In the genomic region with DNA sequence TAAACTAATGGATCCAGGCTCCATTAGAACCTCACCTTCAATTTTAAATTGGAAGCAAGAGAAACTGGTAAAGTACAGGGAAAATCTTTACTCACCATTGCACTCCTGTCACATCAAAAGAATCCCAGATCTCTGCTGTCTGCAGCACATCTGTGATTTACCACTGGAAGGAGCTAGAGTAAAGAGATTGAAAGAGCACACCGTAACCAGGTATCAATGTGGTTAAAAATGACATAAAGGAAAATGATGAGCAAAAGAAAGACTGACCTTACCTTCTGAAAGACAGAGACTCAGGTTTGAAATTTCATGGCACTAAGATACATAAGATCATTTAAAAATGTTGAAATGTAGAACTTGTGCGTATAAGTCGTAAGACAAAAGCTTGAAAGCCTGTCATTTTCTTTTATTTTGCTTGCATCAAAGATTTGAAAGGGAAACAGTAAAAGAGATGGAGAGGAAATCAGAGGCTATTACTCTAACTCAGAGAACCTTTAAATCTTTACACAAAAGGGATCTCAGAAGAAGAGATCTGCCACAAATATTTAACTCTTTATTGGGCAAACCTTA, we compare ENCODE assay signal across 12 cellular contexts.
DNase-seq lines count a peak whose midpoint lies in the region; ATAC-seq, FAIRE-seq and TF ChIP-seq lines count a peak whose summit lies in the region.
"Had no signal": no experiment of that assay in that cellular context is flagged by ENCODE, and none has a peak within 500 bp of the region (broad histone marks: within the 10 kb centered on the region; RNA-seq: fewer than 3 reads in every experiment).

No MANE protein-coding gene starts in this region.

- no peaks in the 10 kb centered on the region for H3K79me1 ChIP-seq in trophoblast cell (ENCODE audit: low read length)

- no peak overlapping the region for H3K4me2 ChIP-seq in trophoblast cell (ENCODE audit: low read length)

- no peak overlapping the region for H4K12ac ChIP-seq in trophoblast cell (ENCODE audit: low read depth, low read length)

- H3K9me3 Mint-ChIP-seq in MCF 10A (ENCODE audit: unreplicated experiment) = no peaks in the 10 kb centered on the region
- peaks cover 13% of the 10 kb centered on the region for H3K9me3 Mint-ChIP-seq in activated T-cell treated with anti-CD3 and anti-CD28 coated beads, Interleukin-2, amount 50 U/mL, for 24 hours

- no TSS peak for BruUV-seq in MCF 10A (replicated peaks; lab: Mats Ljungman, UMichigan)

- H3K27me3 Mint-ChIP-seq in MCF 10A (ENCODE audit: insufficient read depth, unreplicated experiment) = no peaks in the 10 kb centered on the region
- no peaks in the 10 kb centered on the region for H3K27me3 Mint-ChIP-seq in activated T-cell treated with anti-CD3 and anti-CD28 coated beads, Interleukin-2, amount 50 U/mL, for 24 hours
- H3K27me3 Mint-ChIP-seq: CD4-positive, CD25-positive, alpha-beta regulatory T cell had no signal

- WGBS in trophoblast cell (ENCODE audit: extremely low coverage, insufficient coverage, insufficient read length) = no CpG with 5 or more reads among the region's 3 CpGs

- no peak overlapping the region for H3K18ac ChIP-seq in trophoblast cell (ENCODE audit: low read length)

- H3K9me3 ChIP-seq in breast epithelium (no peaks in the 10 kb centered on the region), trophoblast cell (ENCODE audit: insufficient read depth, low read depth, low read length) (no peaks in the 10 kb centered on the region)
- H3K9me3 ChIP-seq: SJCRH30 had no signal

- H3K36me3 ChIP-seq in breast epithelium (no peaks in the 10 kb centered on the region), trophoblast cell (ENCODE audit: control insufficient read depth in 1 of 2, insufficient read depth in 2 of 2, low read length in 2 of 2) (no peaks in the 10 kb centered on the region)
- H3K36me3 ChIP-seq: SJCRH30 had no signal

- H2BK120ac ChIP-seq in trophoblast cell (ENCODE audit: insufficient read depth, low read length, poor library complexity) = no peak overlapping the region

- intact Hi-C loops in MCF 10A (cut with micrococcal nuclease) = loop anchor here (1.0 to 5.0 kb wide), 4 partner anchors 560 to 1344 kb away; no protein-coding TSS in a partner anchor
- intact Hi-C loops in breast epithelium (cut with DNase I; ENCODE audit: low total_unique reads) = no loop called here

- H3K4me1 ChIP-seq in breast epithelium (no peaks in the 10 kb centered on the region), trophoblast cell (ENCODE audit: control insufficient read depth in 1 of 2, insufficient read depth in 2 of 2, low read length in 2 of 2) (no peaks in the 10 kb centered on the region)
- H3K4me1 ChIP-seq: SJCRH30 had no signal

- H2AK5ac ChIP-seq in trophoblast cell (ENCODE audit: low read length) = no peak overlapping the region

- no peak overlapping the region for H4K91ac ChIP-seq in trophoblast cell (ENCODE audit: low read depth, low read length)

- H3K27ac ChIP-seq in breast epithelium (no peak overlapping the region), trophoblast cell (ENCODE audit: low read depth, low read length) (no peak overlapping the region)
- H3K27ac ChIP-seq: SJCRH30 had no signal

- no peaks in the 10 kb centered on the region for H3K36me3 Mint-ChIP-seq in MCF 10A (ENCODE audit: insufficient read depth, unreplicated experiment)
- H3K36me3 Mint-ChIP-seq in activated T-cell treated with anti-CD3 and anti-CD28 coated beads, Interleukin-2, amount 50 U/mL, for 24 hours (ENCODE audit: low read depth) = no peaks in the 10 kb centered on the region
- H3K36me3 Mint-ChIP-seq: CD4-positive, CD25-positive, alpha-beta regulatory T cell had no signal

- H3K4me3 Mint-ChIP-seq in MCF 10A (ENCODE audit: unreplicated experiment) = no peak overlapping the region
- no peak overlapping the region for H3K4me3 Mint-ChIP-seq in activated T-cell treated with anti-CD3 and anti-CD28 coated beads, Interleukin-2, amount 50 U/mL, for 24 hours
- H3K4me3 Mint-ChIP-seq: CD4-positive, CD25-positive, alpha-beta regulatory T cell had no signal

- H2BK5ac ChIP-seq in trophoblast cell (ENCODE audit: low read depth, low read length, poor library complexity) = no peak overlapping the region

- H3K27me3 ChIP-seq in breast epithelium = no peaks in the 10 kb centered on the region
- H3K27me3 ChIP-seq in trophoblast cell (ENCODE audit: insufficient read depth, low read length) = no peaks in the 10 kb centered on the region
- H3K27me3 ChIP-seq: SJCRH30 had no signal

- H3K79me2 ChIP-seq in trophoblast cell (ENCODE audit: control insufficient read depth, insufficient read depth, low read length, poor library complexity) = no peaks in the 10 kb centered on the region

- H3K4ac ChIP-seq in trophoblast cell (ENCODE audit: low read depth, low read length) = no peak overlapping the region

- CTCF ChIA-PET in MCF 10A (lab: Yijun Ruan, JAX) = interaction anchor here (0.5 to 1.3 kb wide), 5 partner anchors 9 to 791 kb away, joined by 3 to 6 read pairs (median 3); no protein-coding TSS in a partner anchor

- H2AFZ ChIP-seq in trophoblast cell (ENCODE audit: insufficient read depth, low read length, poor library complexity) = no peak overlapping the region

- in situ Hi-C loops in SK-MEL-5 (cut with HindIII; ENCODE audit: low pct_unique_long_range_greater_than_20kb, low sequenced_read_pairs) = no loop called here

- H3K23ac ChIP-seq in trophoblast cell (ENCODE audit: low read length) = no peak overlapping the region

- H3K27ac Mint-ChIP-seq in MCF 10A (ENCODE audit: low read depth, unreplicated experiment) = no peak overlapping the region
- no peak overlapping the region for H3K27ac Mint-ChIP-seq in activated T-cell treated with anti-CD3 and anti-CD28 coated beads, Interleukin-2, amount 50 U/mL, for 24 hours
- H3K27ac Mint-ChIP-seq: CD4-positive, CD25-positive, alpha-beta regulatory T cell had no signal

- no peak overlapping the region for H2BK12ac ChIP-seq in trophoblast cell (ENCODE audit: low read length)

- POLR2A ChIA-PET in MCF 10A (lab: Yijun Ruan, JAX) = interaction anchor here (0.7 kb wide), 1 partner anchor 1344 kb away, joined by 3 read pairs; no protein-coding TSS in a partner anchor

- TF ChIP-seq POLR2A in breast epithelium (IDR thresholded peaks at IDR 0.05) = no peak

- no peaks in the 10 kb centered on the region for H3K4me1 Mint-ChIP-seq in MCF 10A (ENCODE audit: insufficient read depth, unreplicated experiment)
- no peaks in the 10 kb centered on the region for H3K4me1 Mint-ChIP-seq in activated T-cell treated with anti-CD3 and anti-CD28 coated beads, Interleukin-2, amount 50 U/mL, for 24 hours (ENCODE audit: low read depth)
- H3K4me1 Mint-ChIP-seq: CD4-positive, CD25-positive, alpha-beta regulatory T cell had no signal

- TF ChIP-seq CTCF in MCF 10A (IDR thresholded peaks at IDR 0.05; ENCODE audit: unreplicated experiment) (peak; percentile 68), breast epithelium (IDR thresholded peaks at IDR 0.05) (no peak)

- no peak overlapping the region for H3K14ac ChIP-seq in trophoblast cell (ENCODE audit: low read length)

- no peak for ATAC-seq in HG03354 (IDR thresholded peaks at IDR 0.05; ENCODE audit: poor library complexity, severe bottlenecking, unreplicated experiment)

- no peak overlapping the region for H4K8ac ChIP-seq in trophoblast cell (ENCODE audit: low read depth, low read length)

- DNase-seq in MCF 10A (ENCODE audit: unreplicated experiment) = peak; percentile 9
- no peak for DNase-seq in breast epithelium (ENCODE audit: low spot score in 2 of 2)
- DNase-seq in SK-MEL-5 (ENCODE audit: low read depth, low spot score) = peak; percentile 41
- peak; percentile 1 for DNase-seq in iPS DF 19.7 (ENCODE audit: low read depth, low spot score)
- DNase-seq in urothelium cell line (ENCODE audit: low spot score) = peak; percentile 12
- no peak for DNase-seq in trophoblast cell
- no peak for DNase-seq in activated T-cell treated with anti-CD3 and anti-CD28 coated beads, Interleukin-2, amount 50 U/mL, for 24 hours
- DNase-seq: CD4-positive, CD25-positive, alpha-beta regulatory T cell; NCI-H1092 treated with DMSO at 0.1 percent for 48 hours had no signal

- no peak for FAIRE-seq in urothelium cell line (lab: Jason Lieb, UNC)
- FAIRE-seq: bronchial epithelial cell had no signal

- H3K4me3 ChIP-seq in breast epithelium = no peak overlapping the region
- H3K4me3 ChIP-seq in trophoblast cell (ENCODE audit: low read depth, low read length) = no peak overlapping the region
- H3K4me3 ChIP-seq: SJCRH30 had no signal

- no peak overlapping the region for H3K9ac ChIP-seq in trophoblast cell (ENCODE audit: low read length)

Comparison
In these comparisons a context has a peak if more than half of its experiments do, and no peak if none do; other contexts are left out.
1. DNase-seq: peak in MCF 10A (single experiment), SK-MEL-5 (single experiment), iPS DF 19.7 (single experiment) and urothelium cell line (single experiment); none in breast epithelium (0 of 2), trophoblast cell (0 of 2) and activated T-cell treated with anti-CD3 and anti-CD28 coated beads, Interleukin-2, amount 50 U/mL, for 24 hours (single experiment).